Comparison of ENCODE assay signal across 8 cellular contexts in genomic region chr9:111896942-111897830, GRCh38. TPM values are rescaled to one million over a fixed set of nuclear protein-coding genes. Genes with fewer than 3 reads are reported as not detected.
A peak's percentile ranks its signal among the peaks of the same experiment; 100 is the strongest.
DNase-seq lines count a peak whose midpoint lies in the region; ATAC-seq, FAIRE-seq and TF ChIP-seq lines count a peak whose summit lies in the region.

No MANE protein-coding gene starts in this region.

- peaks cover 53% of the 10 kb centered on the region for H3K79me2 ChIP-seq in SU-DHL-6 (ENCODE audit: insufficient read depth, low read length)

- H3K4me3 ChIP-seq in SU-DHL-6 (ENCODE audit: insufficient read depth, low read length, poor library complexity, severe bottlenecking) = peak overlapping the region; percentile 89
- peak overlapping the region; percentile 90 to 98 (median 94) for H3K4me3 ChIP-seq in breast epithelium

- FAIRE-seq in D721Med (lab: Jason Lieb, UNC) = no peak

- TF ChIP-seq CTCF in D721Med (IDR thresholded peaks at IDR 0.05; ENCODE audit: insufficient read depth, missing control alignments) (peak; percentile 2), SU-DHL-6 (IDR thresholded peaks at IDR 0.05; ENCODE audit: insufficient read depth, low read length, poor library complexity, severe bottlenecking) (no peak), breast epithelium (IDR thresholded peaks at IDR 0.05) (no peak)

- H4K20me1 ChIP-seq in SU-DHL-6 (ENCODE audit: low read depth, low read length) = peaks cover 19% of the 10 kb centered on the region

- intact Hi-C loops in breast epithelium (cut with DNase I; ENCODE audit: low total_unique reads) = no loop called here

- TF ChIP-seq POLR2A in breast epithelium (IDR thresholded peaks at IDR 0.05) = no peak

- H3K27ac Mint-ChIP-seq in immature natural killer cell = no peak overlapping the region

- peaks cover 9% of the 10 kb centered on the region; the same call in 1 of the 2 replicates for H3K36me3 ChIP-seq in SU-DHL-6 (ENCODE audit: low read length)
- H3K36me3 ChIP-seq in breast epithelium = no peaks in the 10 kb centered on the region

- peaks cover 0 to 6% (median 4%) of the 10 kb centered on the region in 3 donors for H3K27me3 Mint-ChIP-seq in immature natural killer cell (ENCODE audit: low read depth in 3 of 3)

- H3K9me2 ChIP-seq in SU-DHL-6 (replicated peaks; ENCODE audit: insufficient read depth, low read length) = no peaks in the 10 kb centered on the region

- peaks cover 0 to 5% of the 10 kb centered on the region in 2 donors for H3K4me1 ChIP-seq in breast epithelium

- peak overlapping the region; percentile 85 for H3K9ac ChIP-seq in SU-DHL-6 (ENCODE audit: low read length)

- H3F3A ChIP-seq in SU-DHL-6 (ENCODE audit: insufficient read depth) = peaks cover 37% of the 10 kb centered on the region

- H3K9me3 ChIP-seq in SU-DHL-6 (ENCODE audit: insufficient read depth, low read length) = no peaks in the 10 kb centered on the region
- H3K9me3 ChIP-seq in breast epithelium = no peaks in the 10 kb centered on the region

- H3K27ac ChIP-seq in SU-DHL-6 (ENCODE audit: low read depth, low read length) (peak overlapping the region; percentile 79), breast epithelium (peak overlapping the region; percentile 93 to 96)

- peak overlapping the region; percentile 82 for H3K4me2 ChIP-seq in SU-DHL-6 (ENCODE audit: low read depth, low read length, poor library complexity, severe bottlenecking)

- H3K27me3 ChIP-seq in SU-DHL-6 (ENCODE audit: low read length) (no peaks in the 10 kb centered on the region), breast epithelium (no peaks in the 10 kb centered on the region)

- peak overlapping the region in 3 of 5 donors; percentile 93 to 94 (median 94) for H3K4me3 Mint-ChIP-seq in immature natural killer cell

- H3K9me3 Mint-ChIP-seq in immature natural killer cell = no peaks in the 10 kb centered on the region

- no peaks in the 10 kb centered on the region for H3K36me3 Mint-ChIP-seq in immature natural killer cell

- H3K4me1 Mint-ChIP-seq in immature natural killer cell = peaks cover 4 to 13% of the 10 kb centered on the region in 2 donors

- DNase-seq in D721Med (ENCODE audit: insufficient read length, low spot score) (peak; percentile 32), breast epithelium (ENCODE audit: low spot score in 2 of 2) (peak; percentile 29 to 54), immature natural killer cell (peak in 1 of 3 donors; percentile 10), HK-2 (ENCODE audit: unreplicated experiment) (no peak)
- peak in 2 of 3 donors; percentile 5 to 18 for DNase-seq in stimulated activated CD4-positive, alpha-beta T cell treated with anti-CD3 and anti-CD28 coated beads, Interleukin-12 subunit alpha, Interleukin-12 subunit beta, amount 100 ng/mL, for 48 hours (ENCODE audit: low read depth in 2 of 3, low spot score in 1 of 3)

- peak overlapping the region; percentile 30 for H2AFZ ChIP-seq in SU-DHL-6 (ENCODE audit: low read depth, low read length, severe bottlenecking)

- ATAC-seq in GM19455 (IDR thresholded peaks at IDR 0.05; ENCODE audit: unreplicated experiment) (peak; percentile 53), HG03520 (IDR thresholded peaks at IDR 0.05; ENCODE audit: unreplicated experiment) (peak; percentile 35)

RNA-seq across cellular contexts. Expression of gene UGCG, which starts 0.6 kb away (rescaled TPM):
- 10 to 100 TPM; 22.4 to 57.1 (median 55.1) TPM for total RNA-seq in breast epithelium
- polyA plus RNA-seq in immature natural killer cell = 1 to 10 TPM; 3.0 to 7.1 (median 6.8) TPM
